In the genomic region with DNA sequence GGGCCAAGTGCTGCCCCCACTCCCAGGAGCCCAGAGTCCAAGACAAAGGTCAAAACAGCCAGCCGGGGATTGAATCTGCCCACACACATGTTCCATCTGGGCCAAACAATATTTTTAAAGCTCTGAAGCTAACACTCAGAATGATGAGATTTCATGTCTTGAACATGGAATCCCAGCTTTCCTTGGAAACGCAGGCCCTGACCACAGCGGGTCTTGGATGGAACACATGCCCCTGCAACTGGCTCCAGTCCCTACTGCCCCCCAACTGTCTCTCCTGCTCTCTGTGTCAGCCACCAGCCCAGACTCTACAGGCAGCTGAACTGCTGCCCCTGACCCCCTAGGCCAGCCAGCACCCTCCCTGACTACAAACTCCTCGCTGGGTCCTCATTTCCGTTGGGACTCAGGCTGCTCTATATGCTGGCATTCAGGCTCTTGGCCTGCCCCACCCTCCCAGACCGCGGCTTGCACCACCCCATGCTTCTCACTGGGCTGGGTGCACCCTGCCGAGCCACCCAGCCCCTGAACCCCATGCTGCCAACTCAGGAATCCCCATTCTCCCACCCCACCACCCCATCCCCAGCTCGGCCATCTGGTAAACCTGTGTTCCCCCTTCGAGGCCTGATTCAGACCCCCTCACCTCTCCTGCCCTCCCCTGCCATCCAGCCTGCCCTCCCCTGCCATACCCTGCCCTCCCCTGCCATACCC, we compare ENCODE assay signal across 1 cellular context.
TF ChIP-seq lines count a peak whose summit lies in the region.

No MANE protein-coding gene starts in this region.

TF ChIP-seq in IMR-90, 13 proteins besides CTCF, POLR2A, EP300 and RAD21:
- TF ChIP-seq, protein P1, sequence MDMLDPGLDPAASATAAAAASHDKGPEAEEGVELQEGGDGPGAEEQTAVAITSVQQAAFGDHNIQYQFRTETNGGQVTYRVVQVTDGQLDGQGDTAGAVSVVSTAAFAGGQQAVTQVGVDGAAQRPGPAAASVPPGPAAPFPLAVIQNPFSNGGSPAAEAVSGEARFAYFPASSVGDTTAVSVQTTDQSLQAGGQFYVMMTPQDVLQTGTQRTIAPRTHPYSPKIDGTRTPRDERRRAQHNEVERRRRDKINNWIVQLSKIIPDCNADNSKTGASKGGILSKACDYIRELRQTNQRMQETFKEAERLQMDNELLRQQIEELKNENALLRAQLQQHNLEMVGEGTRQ (IDR thresholded peaks at IDR 0.05; ENCODE audit: low read depth, low read length) = no peak
- no peak for TF ChIP-seq MAZ (IDR thresholded peaks at IDR 0.05; ENCODE audit: borderline replicate concordance, low read depth, low read length)
- TF ChIP-seq MAFK (IDR thresholded peaks at IDR 0.05; ENCODE audit: low read depth, low read length) = no peak
- TF ChIP-seq, protein P2, sequence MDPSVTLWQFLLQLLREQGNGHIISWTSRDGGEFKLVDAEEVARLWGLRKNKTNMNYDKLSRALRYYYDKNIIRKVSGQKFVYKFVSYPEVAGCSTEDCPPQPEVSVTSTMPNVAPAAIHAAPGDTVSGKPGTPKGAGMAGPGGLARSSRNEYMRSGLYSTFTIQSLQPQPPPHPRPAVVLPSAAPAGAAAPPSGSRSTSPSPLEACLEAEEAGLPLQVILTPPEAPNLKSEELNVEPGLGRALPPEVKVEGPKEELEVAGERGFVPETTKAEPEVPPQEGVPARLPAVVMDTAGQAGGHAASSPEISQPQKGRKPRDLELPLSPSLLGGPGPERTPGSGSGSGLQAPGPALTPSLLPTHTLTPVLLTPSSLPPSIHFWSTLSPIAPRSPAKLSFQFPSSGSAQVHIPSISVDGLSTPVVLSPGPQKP (IDR thresholded peaks at IDR 0.05; ENCODE audit: borderline replicate concordance, low read depth, low read length) = no peak
- no peak for TF ChIP-seq FOS (IDR thresholded peaks at IDR 0.05; ENCODE audit: low read depth, low read length)
- TF ChIP-seq RFX5 (IDR thresholded peaks at IDR 0.05; ENCODE audit: low read depth, low read length) = no peak
- TF ChIP-seq SMC3 (IDR thresholded peaks at IDR 0.05; ENCODE audit: low read depth, low read length) = no peak
- no peak for TF ChIP-seq CEBPB (IDR thresholded peaks at IDR 0.05; ENCODE audit: low read depth, low read length)
